Comparison of ENCODE assay signal across 22 cellular contexts in the genomic region with DNA sequence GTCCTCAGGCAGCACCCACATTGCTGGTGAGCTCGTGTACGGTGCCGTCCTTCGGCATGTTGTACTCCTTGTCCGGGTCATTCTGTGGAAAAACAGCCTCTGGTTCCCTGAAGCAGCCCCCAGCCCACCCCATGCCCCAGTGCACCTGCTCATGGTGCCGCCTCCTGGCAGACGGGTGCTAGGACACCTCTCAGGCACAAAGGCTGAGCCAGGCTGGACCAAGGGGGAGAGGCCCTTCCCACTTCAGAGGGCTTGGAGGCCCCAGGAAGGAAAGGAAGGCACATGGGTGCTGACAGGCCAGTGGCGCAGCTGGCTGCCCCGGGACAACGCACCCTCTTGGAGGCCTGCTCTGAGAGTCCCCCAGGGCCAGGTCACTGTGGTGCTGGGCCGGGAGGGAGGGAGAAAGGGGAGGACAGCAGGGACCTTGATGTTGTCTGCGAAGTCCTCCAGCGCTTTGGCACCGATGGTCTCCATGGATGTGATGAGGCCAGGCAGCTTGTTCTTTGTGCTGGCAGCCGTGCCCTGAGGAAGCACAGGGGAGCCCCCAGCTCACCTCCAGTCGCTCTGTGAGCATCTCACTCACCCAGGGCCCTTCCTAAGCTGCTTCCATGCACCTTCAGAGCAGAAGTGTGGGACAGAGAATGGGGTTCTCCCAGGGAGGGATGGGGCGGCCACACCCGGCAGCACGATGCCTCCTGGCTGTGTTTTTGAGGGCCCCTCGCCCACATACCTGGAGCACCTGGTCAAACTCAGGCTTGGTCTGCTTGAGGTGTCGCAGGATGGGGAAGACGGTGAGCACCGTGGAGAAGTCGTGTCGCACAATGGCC. TPM values are rescaled to one million over a fixed set of nuclear protein-coding genes. Genes with fewer than 3 reads are reported as not detected.
DNase-seq lines count a peak whose midpoint lies in the region; ATAC-seq, FAIRE-seq and TF ChIP-seq lines count a peak whose summit lies in the region.
"Had no signal": no experiment of that assay in that cellular context is flagged by ENCODE, and none has a peak within 500 bp of the region (broad histone marks: within the 10 kb centered on the region; RNA-seq: fewer than 3 reads in every experiment).

No MANE protein-coding gene starts in this region.

- no TSS peak for BruUV-seq in K562 (replicated peaks; lab: Mats Ljungman, UMichigan)

- ATAC-seq in K562 (peak; percentile 45; the same call in 1 of the 3 replicates), GM19397 (IDR thresholded peaks at IDR 0.05; ENCODE audit: unreplicated experiment) (no peak)
- no peak for ATAC-seq in activated naive CD8-positive, alpha-beta T cell treated with anti-CD3 and anti-CD28 coated beads, Interleukin-2, amount 50 U/mL, for 24 hours
- ATAC-seq: activated CD4-positive, alpha-beta T cell treated with anti-CD3 and anti-CD28 coated beads for 36 hours; body of pancreas; heart left ventricle; right cardiac atrium had no signal

- no peak for FAIRE-seq in K562 (lab: Jason Lieb, UNC)
- FAIRE-seq: G401.6, keratinocyte had no signal

- H3K4me3 ChIP-seq in K562 (no peak overlapping the region), spleen (no peak overlapping the region)
- H3K4me3 ChIP-seq: body of pancreas, esophagus muscularis mucosa, heart left ventricle, suprapubic skin had no signal

- CTCF ChIA-PET in K562 (lab: Yijun Ruan, JAX; ENCODE audit: low intra/inter-chr PET ratio), result no interaction called here

- POLR2A ChIA-PET in K562 (lab: Yijun Ruan, JAX), result interaction anchor here (0.6 to 0.7 kb wide), 4 partner anchors 15 to 422 kb away, joined by 3 to 4 read pairs (median 4); a partner anchor contains a TSS

- H3K36me3 Mint-ChIP-seq in HFFc6 (ENCODE audit: low read depth), result peaks cover 6% of the 10 kb centered on the region; the same call in 1 of the 2 replicates
- H3K36me3 Mint-ChIP-seq in activated naive CD8-positive, alpha-beta T cell treated with anti-CD3 and anti-CD28 coated beads, Interleukin-2, amount 50 U/mL, for 24 hours (ENCODE audit: low read depth), result peaks cover 16% of the 10 kb centered on the region

- no peak overlapping the region for H3K27ac ChIP-seq in K562 (ENCODE audit: extremely low read depth, low read depth, low read length)
- H3K27ac ChIP-seq in spleen, result no peak overlapping the region
- H3K27ac ChIP-seq: body of pancreas, esophagus muscularis mucosa, heart left ventricle, neutrophil, suprapubic skin had no signal

- H2AFZ ChIP-seq in K562 (ENCODE audit: low read depth, low read length), result no peak overlapping the region

- H3K36me3 ChIP-seq in K562 (ENCODE audit: control insufficient read depth, insufficient read depth, low read length), result peaks cover 84% of the 10 kb centered on the region; the same call in 2 of the 3 replicates
- H3K36me3 ChIP-seq in spleen, result peaks cover 3 to 100% (median 95%) of the 10 kb centered on the region in 6 donors

- no peaks in the 10 kb centered on the region for H3K9me1 ChIP-seq in K562 (ENCODE audit: control insufficient read depth, insufficient read depth, low read length)

- H3K9me3 Mint-ChIP-seq in HFFc6, result no peaks in the 10 kb centered on the region
- H3K9me3 Mint-ChIP-seq in activated naive CD8-positive, alpha-beta T cell treated with anti-CD3 and anti-CD28 coated beads, Interleukin-2, amount 50 U/mL, for 24 hours, result no peaks in the 10 kb centered on the region
- H3K9me3 Mint-ChIP-seq: dendritic cell treated with granulocyte-macrophage colony-stimulating factor and Interleukin-4, amounts not matched to agents 40 ng/mL and 50 ng/mL, for 4 days had no signal

- intact Hi-C loops in K562 (cut with micrococcal nuclease) (no loop called here), posterior vena cava (cut with DNase I) (no loop called here), spleen (cut with DNase I; ENCODE audit: low total_unique reads) (no loop called here)

- H3K27me3 ChIP-seq in K562 (ENCODE audit: control insufficient read depth in 2 of 2, insufficient read depth in 2 of 2, low read length in 2 of 2) (no peaks in the 10 kb centered on the region), spleen (replicated peaks in 1 of 7) (no peaks in the 10 kb centered on the region)
- H3K27me3 ChIP-seq: body of pancreas, esophagus muscularis mucosa, heart left ventricle, neutrophil, suprapubic skin had no signal

- H3K4me2 ChIP-seq in K562 (ENCODE audit: insufficient read depth, low read length), result no peak overlapping the region

- 0 out of 2 replicates have a peak, but pooled peaks cover 5% of the 10 kb centered on the region for H4K20me1 ChIP-seq in K562 (replicated peaks; ENCODE audit: control insufficient read depth, insufficient read depth, low read length)

- DNase-seq in ELF-1 (ENCODE audit: low read depth, low spot score) (peak; percentile 30), HFFc6 (no peak), K562 (ENCODE audit: extremely low read depth in 1 of 4, low spot score in 3 of 4) (no peak), posterior vena cava (ENCODE audit: low spot score) (peak; percentile 46), spleen (no peak)
- no peak for DNase-seq in activated naive CD8-positive, alpha-beta T cell treated with anti-CD3 and anti-CD28 coated beads, Interleukin-2, amount 50 U/mL, for 24 hours
- DNase-seq: activated CD4-positive, alpha-beta T cell treated with anti-CD3 and anti-CD28 coated beads for 36 hours; activated naive CD4-positive, alpha-beta T cell; body of pancreas; CD4-positive, CD25-positive, alpha-beta regulatory T cell; heart left ventricle; MV-4-11; right cardiac atrium; Right ventricle myocardium superior had no signal

- no peak overlapping the region for H3K4me3 Mint-ChIP-seq in HFFc6
- no peak overlapping the region for H3K4me3 Mint-ChIP-seq in activated naive CD8-positive, alpha-beta T cell treated with anti-CD3 and anti-CD28 coated beads, Interleukin-2, amount 50 U/mL, for 24 hours
- H3K4me3 Mint-ChIP-seq: activated CD4-positive, alpha-beta T cell treated with anti-CD3 and anti-CD28 coated beads for 36 hours; CD4-positive, CD25-positive, alpha-beta regulatory T cell; dendritic cell treated with granulocyte-macrophage colony-stimulating factor and Interleukin-4, amounts not matched to agents 40 ng/mL and 50 ng/mL, for 4 days had no signal

- peaks cover 3% of the 10 kb centered on the region for H3K27me3 Mint-ChIP-seq in HFFc6 (ENCODE audit: insufficient read depth)
- H3K27me3 Mint-ChIP-seq in activated naive CD8-positive, alpha-beta T cell treated with anti-CD3 and anti-CD28 coated beads, Interleukin-2, amount 50 U/mL, for 24 hours, result no peaks in the 10 kb centered on the region
- H3K27me3 Mint-ChIP-seq: activated CD4-positive, alpha-beta T cell treated with anti-CD3 and anti-CD28 coated beads for 36 hours; dendritic cell treated with granulocyte-macrophage colony-stimulating factor and Interleukin-4, amounts not matched to agents 40 ng/mL and 50 ng/mL, for 4 days had no signal

- in situ Hi-C loops in K562 (cut with MboI), result no loop called here

- WGBS in K562 (ENCODE audit: insufficient coverage, low coverage, missing lambda C conversion rate), result 93% methylated on average over 19 of the region's 25 CpGs
- WGBS in spleen, 5 donors, result 88 to 96% (median 89%) methylated on average over 18 to 25 of the region's 25 CpGs

- 0 out of 2 replicates have a peak, but pooled peaks have one; percentile 10 for TF ChIP-seq CTCF in HFFc6 (IDR thresholded peaks at IDR 0.05)
- 0 out of 6 replicates have a peak, but pooled peaks of 1 of the 3 experiments have one; percentile 7 for TF ChIP-seq CTCF in K562 (IDR thresholded peaks at IDR 0.05 in 2 of 3, conservative IDR thresholded peaks at IDR 0.05 in 1 of 3; ENCODE audit: insufficient read depth in 2 of 3, low read depth in 1 of 3, low read length in 3 of 3)
- TF ChIP-seq CTCF in spleen (IDR thresholded peaks at IDR 0.05 in 8 of 11, conservative IDR thresholded peaks at IDR 0.05 in 3 of 11), result no peak

- no peak for TF ChIP-seq POLR2A in K562 (conservative IDR thresholded peaks at IDR 0.05)
- no peak for TF ChIP-seq POLR2A in spleen (IDR thresholded peaks at IDR 0.05)

- no peaks in the 10 kb centered on the region for H3K79me2 ChIP-seq in K562 (ENCODE audit: control insufficient read depth, insufficient read depth, low read length)

- H3K27ac Mint-ChIP-seq in HFFc6, result no peak overlapping the region
- H3K27ac Mint-ChIP-seq in activated naive CD8-positive, alpha-beta T cell treated with anti-CD3 and anti-CD28 coated beads, Interleukin-2, amount 50 U/mL, for 24 hours, result no peak overlapping the region
- H3K27ac Mint-ChIP-seq: activated CD4-positive, alpha-beta T cell treated with anti-CD3 and anti-CD28 coated beads for 36 hours; dendritic cell treated with granulocyte-macrophage colony-stimulating factor and Interleukin-4, amounts not matched to agents 40 ng/mL and 50 ng/mL, for 4 days had no signal

- no peak for TF ChIP-seq RAD21 in K562 (CRISPR knock-in tag; conservative IDR thresholded peaks at IDR 0.05 in 1 of 2, IDR thresholded peaks at IDR 0.05 in 1 of 2)

- no peaks in the 10 kb centered on the region for H3K9me3 ChIP-seq in K562 (replicated peaks; ENCODE audit: control insufficient read depth, insufficient read depth, low read depth, low read length)
- no peaks in the 10 kb centered on the region for H3K9me3 ChIP-seq in spleen
- H3K9me3 ChIP-seq: body of pancreas, esophagus muscularis mucosa, heart left ventricle, neutrophil, suprapubic skin had no signal

- TF ChIP-seq EP300 in K562 (IDR thresholded peaks at IDR 0.05; ENCODE audit: low read length), result no peak

- H3K4me1 ChIP-seq in K562 (replicated peaks in 1 of 2; ENCODE audit: control insufficient read depth in 2 of 2, insufficient read depth in 2 of 2, low read length in 2 of 2), result peaks cover 0 to 12% of the 10 kb centered on the region in 2 experiments; a peak in 1 of 5 replicates
- peaks cover 0 to 9% (median 0%) of the 10 kb centered on the region in 6 donors for H3K4me1 ChIP-seq in spleen
- H3K4me1 ChIP-seq: body of pancreas, esophagus muscularis mucosa, suprapubic skin had no signal

- H3K4me1 Mint-ChIP-seq in HFFc6 (ENCODE audit: low read depth), result no peaks in the 10 kb centered on the region
- H3K4me1 Mint-ChIP-seq in activated naive CD8-positive, alpha-beta T cell treated with anti-CD3 and anti-CD28 coated beads, Interleukin-2, amount 50 U/mL, for 24 hours, result no peaks in the 10 kb centered on the region
- H3K4me1 Mint-ChIP-seq: activated CD4-positive, alpha-beta T cell treated with anti-CD3 and anti-CD28 coated beads for 36 hours had no signal

- peak overlapping the region in 1 of 2 experiments; percentile 50; a peak in 1 of 4 replicates for H3K9ac ChIP-seq in K562 (ENCODE audit: insufficient read depth in 1 of 2, low read depth in 2 of 2, low read length in 2 of 2)

RNA-seq across cellular contexts. Expression of a gene that starts 9.3 kb away (rescaled TPM):
- under 1 TPM in 2 of 6 experiments, not detected in 4; 0.23 to 0.26 TPM for total RNA-seq in HFFc6 (2021; fragmentation: NEBNext Ultra II Directional; extraction: Animal tissue kit (Norgen Biotek cat#: 25700))
- total RNA-seq in K562 (2011; cell fraction: chromatin; rRNA removed; ENCODE audit: low replicate concordance), result 0.32 TPM in 1 of 2 replicates, not detected in the other
- total RNA-seq in K562 (2011; cell fraction: nucleolus; rRNA removed), result 0.13 TPM in 1 of 2 replicates, not detected in the other
- not detected in 2 replicates for total RNA-seq in K562 (2011; cell fraction: nucleoplasm; rRNA removed)
- total RNA-seq in K562 (2014; rRNA removed) (not detected in 2 replicates), K562 (2014; rRNA removed; fragmentation: Illumina TruSeq; extraction: Trizol) (not detected in 2 replicates), K562 (2015; rRNA removed; fragmentation: Illumina TruSeq; extraction: Trizol) (not detected in 2 replicates), K562 (2021) (0.07 TPM in 1 of 2 replicates, not detected in the other), posterior vena cava (not detected), spleen (under 1 TPM in 2 of 7 donors, not detected in 5; 0.17 to 0.27 TPM)
- polyA plus RNA-seq in K562 (2011; rRNA removed) (not detected in 2 replicates), K562 (2014; fragmentation: Illumina TruSeq; extraction: Trizol) (not detected in 2 replicates), K562 (2014; fragmentation: Nextera tagmentation; extraction: Ambion mirVana) (not detected), K562 (2014; rRNA removed) (not detected in 2 replicates), spleen (1 to 10 TPM; 1.0 to 1.9 (median 1.4) TPM)
- not detected in 2 replicates for polyA plus RNA-seq in K562 (2011; cell fraction: cytosol; rRNA removed)
- 0.07 and 0.20 TPM in 2 replicates for polyA plus RNA-seq in K562 (2011; cell fraction: nucleus; rRNA removed)
- 3.9 and 6.5 TPM in 2 replicates for polyA plus RNA-seq in K562 (2012)
- not detected in 2 replicates for polyA minus RNA-seq in K562 (2011; rRNA and poly(A)+ RNA removed)
- not detected in 2 replicates for polyA minus RNA-seq in K562 (2011; cell fraction: cytosol; rRNA and poly(A)+ RNA removed)
- polyA minus RNA-seq in K562 (2011; cell fraction: nucleus; rRNA and poly(A)+ RNA removed), result not detected in 2 replicates
- total RNA-seq: body of pancreas, mesenteric fat pad, right cardiac atrium, Right ventricle myocardium superior, suprapubic skin had no signal
- polyA plus RNA-seq: keratinocyte had no signal

RNA-seq across cellular contexts. Expression of a gene that starts 13.7 kb away (rescaled TPM):
- total RNA-seq in HFFc6 (2021; fragmentation: NEBNext Ultra II Directional; extraction: Animal tissue kit (Norgen Biotek cat#: 25700)), result under 1 TPM in 5 of 6 experiments, not detected in 1; 0.14 to 0.33 (median 0.15) TPM
- not detected in 2 replicates for total RNA-seq in K562 (2011; cell fraction: chromatin; rRNA removed; ENCODE audit: low replicate concordance)
- total RNA-seq in K562 (2011; cell fraction: nucleolus; rRNA removed), result 0.17 TPM in 1 of 2 replicates, not detected in the other
- not detected in 2 replicates for total RNA-seq in K562 (2011; cell fraction: nucleoplasm; rRNA removed)
- total RNA-seq in K562 (2014; rRNA removed), result not detected in 2 replicates
- total RNA-seq in K562 (2014; rRNA removed; fragmentation: Illumina TruSeq; extraction: Trizol), result not detected in 2 replicates
- not detected in 2 replicates for total RNA-seq in K562 (2015; rRNA removed; fragmentation: Illumina TruSeq; extraction: Trizol)
- total RNA-seq in K562 (2021), result not detected in 2 replicates
- not detected in 2 replicates for polyA plus RNA-seq in K562 (2011; rRNA removed)
- 0.18 TPM in 1 of 2 replicates, not detected in the other for polyA plus RNA-seq in K562 (2011; cell fraction: cytosol; rRNA removed)
- not detected in 2 replicates for polyA plus RNA-seq in K562 (2011; cell fraction: nucleus; rRNA removed)
- not detected in 2 replicates for polyA plus RNA-seq in K562 (2012)
- not detected in 2 replicates for polyA plus RNA-seq in K562 (2014; fragmentation: Illumina TruSeq; extraction: Trizol)
- polyA plus RNA-seq in K562 (2014; fragmentation: Nextera tagmentation; extraction: Ambion mirVana), result not detected
- 0.34 TPM in 1 of 2 replicates, not detected in the other for polyA plus RNA-seq in K562 (2014; rRNA removed)
- not detected in 2 replicates for polyA minus RNA-seq in K562 (2011; rRNA and poly(A)+ RNA removed)
- not detected in 2 replicates for polyA minus RNA-seq in K562 (2011; cell fraction: cytosol; rRNA and poly(A)+ RNA removed)
- not detected in 2 replicates for polyA minus RNA-seq in K562 (2011; cell fraction: nucleus; rRNA and poly(A)+ RNA removed)
- not detected for total RNA-seq in posterior vena cava
- under 1 TPM in 3 of 7 donors, not detected in 4; 0.26 to 0.93 (median 0.51) TPM for total RNA-seq in spleen
- polyA plus RNA-seq in spleen, result under 1 TPM in 1 of 3 donors, not detected in 2; 0.06 TPM
- total RNA-seq: heart left ventricle, mesenteric fat pad, right cardiac atrium, Right ventricle myocardium superior had no signal
- polyA plus RNA-seq: keratinocyte, right cardiac atrium had no signal

RNA-seq across cellular contexts. Expression of a gene that starts 15.3 kb away (rescaled TPM):
- total RNA-seq in HFFc6 (2021; fragmentation: NEBNext Ultra II Directional; extraction: Animal tissue kit (Norgen Biotek cat#: 25700)), result 100 to 1,000 TPM; 134 to 157 (median 144) TPM
- 106 and 307 TPM in 2 replicates for total RNA-seq in K562 (2011; cell fraction: chromatin; rRNA removed; ENCODE audit: low replicate concordance)
- total RNA-seq in K562 (2011; cell fraction: nucleolus; rRNA removed), result 138 and 157 TPM in 2 replicates
- total RNA-seq in K562 (2011; cell fraction: nucleoplasm; rRNA removed), result 108 and 119 TPM in 2 replicates
- total RNA-seq in K562 (2014; rRNA removed), result 35.0 and 35.5 TPM in 2 replicates
- 29.0 and 30.3 TPM in 2 replicates for total RNA-seq in K562 (2014; rRNA removed; fragmentation: Illumina TruSeq; extraction: Trizol)
- 36.3 and 42.4 TPM in 2 replicates for total RNA-seq in K562 (2015; rRNA removed; fragmentation: Illumina TruSeq; extraction: Trizol)
- total RNA-seq in K562 (2021), result 53.1 and 57.0 TPM in 2 replicates
- 36.5 and 37.1 TPM in 2 replicates for polyA plus RNA-seq in K562 (2011; rRNA removed)
- polyA plus RNA-seq in K562 (2011; cell fraction: cytosol; rRNA removed), result 30.9 and 53.6 TPM in 2 replicates
- polyA plus RNA-seq in K562 (2011; cell fraction: nucleus; rRNA removed), result 85.3 and 123 TPM in 2 replicates
- polyA plus RNA-seq in K562 (2012), result 44.4 and 49.7 TPM in 2 replicates
- polyA plus RNA-seq in K562 (2014; fragmentation: Illumina TruSeq; extraction: Trizol), result 27.8 and 31.2 TPM in 2 replicates
- 10 to 100 TPM; 18.6 to 20.2 TPM for polyA plus RNA-seq in K562 (2014; fragmentation: Nextera tagmentation; extraction: Ambion mirVana)
- 30.5 and 36.2 TPM in 2 replicates for polyA plus RNA-seq in K562 (2014; rRNA removed)
- 31.0 and 40.9 TPM in 2 replicates for polyA minus RNA-seq in K562 (2011; rRNA and poly(A)+ RNA removed)
- 32.9 and 34.2 TPM in 2 replicates for polyA minus RNA-seq in K562 (2011; cell fraction: cytosol; rRNA and poly(A)+ RNA removed)
- polyA minus RNA-seq in K562 (2011; cell fraction: nucleus; rRNA and poly(A)+ RNA removed), result 58.6 and 66.9 TPM in 2 replicates
- total RNA-seq in posterior vena cava, result 10 to 100 TPM; 94.5 to 98.2 TPM
- 100 to 1,000 TPM in 4 of 7 donors, 10 to 100 TPM in 3; 64.5 to 128 (median 104) TPM for total RNA-seq in spleen
- 10 to 100 TPM; 26.2 to 51.5 (median 35.0) TPM for polyA plus RNA-seq in spleen

RNA-seq across cellular contexts. Expression of a gene that starts 15.9 kb away (rescaled TPM):
- total RNA-seq in HFFc6 (2021; fragmentation: NEBNext Ultra II Directional; extraction: Animal tissue kit (Norgen Biotek cat#: 25700)), result 100 to 1,000 TPM in 3 of 6 experiments, 10 to 100 TPM in 3; 95.3 to 104 (median 100.0) TPM
- 133 and 147 TPM in 2 replicates for total RNA-seq in K562 (2011; cell fraction: chromatin; rRNA removed; ENCODE audit: low replicate concordance)
- 62.8 and 73.2 TPM in 2 replicates for total RNA-seq in K562 (2011; cell fraction: nucleolus; rRNA removed)
- total RNA-seq in K562 (2011; cell fraction: nucleoplasm; rRNA removed), result 99.2 and 124 TPM in 2 replicates
- 29.8 and 35.3 TPM in 2 replicates for total RNA-seq in K562 (2014; rRNA removed)
- 32.4 and 33.8 TPM in 2 replicates for total RNA-seq in K562 (2014; rRNA removed; fragmentation: Illumina TruSeq; extraction: Trizol)
- total RNA-seq in K562 (2015; rRNA removed; fragmentation: Illumina TruSeq; extraction: Trizol), result 33.6 and 36.2 TPM in 2 replicates
- 73.5 and 77.4 TPM in 2 replicates for total RNA-seq in K562 (2021)
- 79.6 and 93.4 TPM in 2 replicates for polyA plus RNA-seq in K562 (2011; rRNA removed)
- 55.4 and 75.0 TPM in 2 replicates for polyA plus RNA-seq in K562 (2011; cell fraction: cytosol; rRNA removed)
- 49.7 and 56.7 TPM in 2 replicates for polyA plus RNA-seq in K562 (2011; cell fraction: nucleus; rRNA removed)
- 73.7 and 81.8 TPM in 2 replicates for polyA plus RNA-seq in K562 (2012)
- polyA plus RNA-seq in K562 (2014; fragmentation: Illumina TruSeq; extraction: Trizol), result 85.7 and 92.6 TPM in 2 replicates
- polyA plus RNA-seq in K562 (2014; fragmentation: Nextera tagmentation; extraction: Ambion mirVana), result 10 to 100 TPM; 29.4 to 31.4 TPM
- 62.8 and 63.5 TPM in 2 replicates for polyA plus RNA-seq in K562 (2014; rRNA removed)
- 82.1 and 85.9 TPM in 2 replicates for polyA minus RNA-seq in K562 (2011; rRNA and poly(A)+ RNA removed)
- polyA minus RNA-seq in K562 (2011; cell fraction: cytosol; rRNA and poly(A)+ RNA removed), result 40.9 and 46.4 TPM in 2 replicates
- polyA minus RNA-seq in K562 (2011; cell fraction: nucleus; rRNA and poly(A)+ RNA removed), result 22.2 and 39.0 TPM in 2 replicates
- 10 to 100 TPM; 45.3 to 49.1 TPM for total RNA-seq in posterior vena cava
- total RNA-seq in spleen, result 10 to 100 TPM; 39.4 to 62.0 (median 56.1) TPM
- polyA plus RNA-seq in spleen, result 10 to 100 TPM; 24.5 to 40.9 (median 26.8) TPM

RNA-seq across cellular contexts. Expression of a gene that starts 52.8 kb away (rescaled TPM):
- not detected for total RNA-seq in HFFc6 (2021; fragmentation: NEBNext Ultra II Directional; extraction: Animal tissue kit (Norgen Biotek cat#: 25700))
- total RNA-seq in K562 (2011; cell fraction: chromatin; rRNA removed; ENCODE audit: low replicate concordance), result not detected in 2 replicates
- total RNA-seq in K562 (2011; cell fraction: nucleolus; rRNA removed), result not detected in 2 replicates
- not detected in 2 replicates for total RNA-seq in K562 (2011; cell fraction: nucleoplasm; rRNA removed)
- total RNA-seq in K562 (2014; rRNA removed), result not detected in 2 replicates
- not detected in 2 replicates for total RNA-seq in K562 (2014; rRNA removed; fragmentation: Illumina TruSeq; extraction: Trizol)
- total RNA-seq in K562 (2015; rRNA removed; fragmentation: Illumina TruSeq; extraction: Trizol), result not detected in 2 replicates
- 0.07 TPM in 2 replicates for total RNA-seq in K562 (2021)
- polyA plus RNA-seq in K562 (2011; rRNA removed), result not detected in 2 replicates
- polyA plus RNA-seq in K562 (2011; cell fraction: cytosol; rRNA removed), result 0.03 TPM in 1 of 2 replicates, not detected in the other
- not detected in 2 replicates for polyA plus RNA-seq in K562 (2011; cell fraction: nucleus; rRNA removed)
- polyA plus RNA-seq in K562 (2012), result 0.06 TPM in 1 of 2 replicates, not detected in the other
- not detected in 2 replicates for polyA plus RNA-seq in K562 (2014; fragmentation: Illumina TruSeq; extraction: Trizol)
- not detected for polyA plus RNA-seq in K562 (2014; fragmentation: Nextera tagmentation; extraction: Ambion mirVana)
- not detected in 2 replicates for polyA plus RNA-seq in K562 (2014; rRNA removed)
- not detected in 2 replicates for polyA minus RNA-seq in K562 (2011; rRNA and poly(A)+ RNA removed)
- polyA minus RNA-seq in K562 (2011; cell fraction: cytosol; rRNA and poly(A)+ RNA removed), result not detected in 2 replicates
- 0.11 TPM in 1 of 2 replicates, not detected in the other for polyA minus RNA-seq in K562 (2011; cell fraction: nucleus; rRNA and poly(A)+ RNA removed)
- not detected for total RNA-seq in posterior vena cava
- under 1 TPM in 1 of 7 donors, not detected in 6; 0.13 TPM for total RNA-seq in spleen
- polyA plus RNA-seq in spleen, result under 1 TPM in 1 of 3 donors, not detected in 2; 0.05 TPM
- total RNA-seq: heart left ventricle, right cardiac atrium, Right ventricle myocardium superior had no signal
- polyA plus RNA-seq: heart left ventricle, right cardiac atrium had no signal

Comparison
In these comparisons a context has a peak if more than half of its experiments do, and no peak if none do; other contexts are left out.
1. DNase-seq: peak in ELF-1 (single experiment) and posterior vena cava (single experiment); none in HFFc6 (single experiment), K562 (0 of 4), spleen (single experiment) and activated naive CD8-positive, alpha-beta T cell treated with anti-CD3 and anti-CD28 coated beads, Interleukin-2, amount 50 U/mL, for 24 hours (single experiment).